8 cellular contexts compared by ENCODE assay signal in genomic region chr1:62689524-62689923, GRCh38. TPM values are rescaled to one million over a fixed set of nuclear protein-coding genes. Genes with fewer than 3 reads are reported as not detected.
A peak's percentile ranks its signal among the peaks of the same experiment; 100 is the strongest.
DNase-seq lines count a peak whose midpoint lies in the region; ATAC-seq and TF ChIP-seq lines count a peak whose summit lies in the region.

No MANE protein-coding gene starts in this region.

- peak overlapping the region; percentile 66 to 80 for H3K27ac ChIP-seq in thoracic aorta

- H3K9me3 Mint-ChIP-seq in activated T-cell treated with anti-CD3 and anti-CD28 coated beads, Interleukin-2, amount 50 U/mL, for 4 hours: no peaks in the 10 kb centered on the region

- peaks cover 24 to 53% of the 10 kb centered on the region in 2 donors for H3K4me1 ChIP-seq in thoracic aorta (ENCODE audit: control insufficient read depth in 1 of 2, low read depth in 2 of 2)

- no peak for TF ChIP-seq CTCF in thoracic aorta (IDR thresholded peaks at IDR 0.05)

- intact Hi-C loops in head of caudate nucleus (cut with DNase I): no loop called here

- H3K4me3 ChIP-seq in thoracic aorta: peak overlapping the region; percentile 21

- H3K27me3 ChIP-seq in thoracic aorta (replicated peaks; ENCODE audit: insufficient read depth): no peaks in the 10 kb centered on the region

- H3K36me3 ChIP-seq in thoracic aorta: no peaks in the 10 kb centered on the region

- no peaks in the 10 kb centered on the region for H3K36me3 Mint-ChIP-seq in activated T-cell treated with anti-CD3 and anti-CD28 coated beads, Interleukin-2, amount 50 U/mL, for 4 hours (ENCODE audit: insufficient read depth)

- peaks cover 26% of the 10 kb centered on the region for H3K4me1 Mint-ChIP-seq in activated T-cell treated with anti-CD3 and anti-CD28 coated beads, Interleukin-2, amount 50 U/mL, for 4 hours (ENCODE audit: low read depth)

- ATAC-seq in activated T-cell treated with anti-CD3 and anti-CD28 coated beads, Interleukin-2, amount 50 U/mL, for 4 hours: peak in 1 of 2 donors; percentile 22
- no peak for ATAC-seq in thoracic aorta (ENCODE audit: insufficient number of reproducible peaks, low FRiP score, low read depth)
- no peak for ATAC-seq in GM21576 (IDR thresholded peaks at IDR 0.05; ENCODE audit: unreplicated experiment)

- peak overlapping the region; percentile 15 for H3K4me3 Mint-ChIP-seq in activated T-cell treated with anti-CD3 and anti-CD28 coated beads, Interleukin-2, amount 50 U/mL, for 4 hours

- DNase-seq in activated T-cell treated with anti-CD3 and anti-CD28 coated beads, Interleukin-2, amount 50 U/mL, for 4 hours: no peak
- no peak for DNase-seq in activated T-cell treated with anti-CD3 and anti-CD28 coated beads, Interleukin-2, amount 50 U/mL, for 1 hour
- DNase-seq in amniotic epithelial cell (ENCODE audit: low read depth) (peak; percentile 65), inferior parietal cortex (ENCODE audit: extremely low spot score) (peak; percentile 17), thoracic aorta (ENCODE audit: low spot score) (no peak), head of caudate nucleus (no peak), NCI-H1436 (lab: John Stamatoyannopoulos, UW) (no peak)

- H3K27me3 Mint-ChIP-seq in activated T-cell treated with anti-CD3 and anti-CD28 coated beads, Interleukin-2, amount 50 U/mL, for 4 hours (ENCODE audit: low read depth): no peaks in the 10 kb centered on the region

- no peaks in the 10 kb centered on the region for H3K9me3 ChIP-seq in thoracic aorta

RNA-seq across cellular contexts. Expression of gene DOCK7, which starts 1.3 kb away (rescaled TPM):
- 1 to 10 TPM; 5.2 to 8.6 (median 7.3) TPM for total RNA-seq in activated T-cell treated with anti-CD3 and anti-CD28 coated beads, Interleukin-2, amount 50 U/mL, for 4 hours
- 10 to 100 TPM; 52.7 to 75.7 TPM for total RNA-seq in thoracic aorta

Comparison
In these comparisons a context has a peak if more than half of its experiments do, and no peak if none do; other contexts are left out.
1. DNase-seq: peak in amniotic epithelial cell (single experiment) and inferior parietal cortex (single experiment); none in activated T-cell treated with anti-CD3 and anti-CD28 coated beads, Interleukin-2, amount 50 U/mL, for 4 hours (single experiment), activated T-cell treated with anti-CD3 and anti-CD28 coated beads, Interleukin-2, amount 50 U/mL, for 1 hour (single experiment), thoracic aorta (single experiment), head of caudate nucleus (0 of 42) and NCI-H1436 (single experiment).
2. RNA of gene DOCK7, which starts 1.3 kb away (total RNA-seq): 52.7 to 75.7 TPM in thoracic aorta; 5.2 to 8.6 TPM in activated T-cell treated with anti-CD3 and anti-CD28 coated beads, Interleukin-2, amount 50 U/mL, for 4 hours; every median in the first group is over 4 times any median in the second.